23 cellular contexts compared by ENCODE assay signal in genomic region chr2:232263295-232263694, GRCh38.
DNase-seq lines count a peak whose midpoint lies in the region; TF ChIP-seq lines count a peak whose summit lies in the region.
"Had no signal": no experiment of that assay in that cellular context is flagged by ENCODE, and none has a peak within 500 bp of the region (broad histone marks: within the 10 kb centered on the region; RNA-seq: fewer than 3 reads in every experiment).

No MANE protein-coding gene starts in this region.

- intact Hi-C loops in testis (cut with DNase I; ENCODE audit: low total_unique reads) = no loop called here
- intact Hi-C loops in posterior vena cava (cut with DNase I) = no loop called here

- H3K27ac ChIP-seq in angular gyrus (ENCODE audit: low read depth, low read length) = peak overlapping the region; percentile 35
- peak overlapping the region; percentile 59 for H3K27ac ChIP-seq in temporal lobe (ENCODE audit: low read depth, low read length)
- no peak overlapping the region for H3K27ac ChIP-seq in testis
- H3K27ac ChIP-seq: A549; BLaER1 treated with 17β-estradiol and CSF1 and Interleukin-3, amounts not matched to agents 10 nM and 100 nM had no signal

- WGBS in testis, 2 donors = 94 to 95% methylated on average over 15 of the region's 15 CpGs

- H3K9me3 Mint-ChIP-seq in endothelial cell (ENCODE audit: unreplicated experiment) = no peaks in the 10 kb centered on the region
- no peaks in the 10 kb centered on the region for H3K9me3 Mint-ChIP-seq in neural crest cell
- H3K9me3 Mint-ChIP-seq: CD14-positive monocyte; CD4-positive, alpha-beta T cell; CD8-positive, alpha-beta memory T cell; GM23338; H9 had no signal

- no peaks in the 10 kb centered on the region for H3K27me3 ChIP-seq in testis
- H3K27me3 ChIP-seq: BE2C; BLaER1 treated with 17β-estradiol and CSF1 and Interleukin-3, amounts not matched to agents 10 nM and 100 nM had no signal

- H3K36me3 Mint-ChIP-seq in endothelial cell (ENCODE audit: low read depth, unreplicated experiment) (peaks cover 31% of the 10 kb centered on the region), neural crest cell (ENCODE audit: low read depth) (peaks cover 21% of the 10 kb centered on the region)

- no peaks in the 10 kb centered on the region for H3K4me1 ChIP-seq in testis
- H3K4me1 ChIP-seq: A549, BE2C had no signal

- peaks cover 9% of the 10 kb centered on the region for H3K27me3 Mint-ChIP-seq in endothelial cell (ENCODE audit: unreplicated experiment)
- H3K27me3 Mint-ChIP-seq in neural crest cell (ENCODE audit: low read depth) = no peaks in the 10 kb centered on the region
- H3K27me3 Mint-ChIP-seq: CD4-positive, alpha-beta T cell; CD8-positive, alpha-beta memory T cell had no signal

- no peak for TF ChIP-seq CTCF in endothelial cell (IDR thresholded peaks at IDR 0.05; ENCODE audit: unreplicated experiment)
- TF ChIP-seq CTCF in neural crest cell (conservative IDR thresholded peaks at IDR 0.05) = no peak
- no peak for TF ChIP-seq CTCF in testis (IDR thresholded peaks at IDR 0.05)

- H3K4me1 Mint-ChIP-seq in endothelial cell (ENCODE audit: unreplicated experiment) (peaks cover 40% of the 10 kb centered on the region), neural crest cell (peaks cover 63% of the 10 kb centered on the region)
- H3K4me1 Mint-ChIP-seq: CD14-positive monocyte; CD8-positive, alpha-beta memory T cell had no signal

- H3K36me3 ChIP-seq in testis (ENCODE audit: low read depth, missing control alignments) = no peaks in the 10 kb centered on the region

- no peaks in the 10 kb centered on the region for H3K9me3 ChIP-seq in testis
- H3K9me3 ChIP-seq: A549; BE2C; BLaER1 treated with 17β-estradiol and CSF1 and Interleukin-3, amounts not matched to agents 10 nM and 100 nM had no signal

- H3K27ac Mint-ChIP-seq in endothelial cell (ENCODE audit: unreplicated experiment) (no peak overlapping the region), neural crest cell (ENCODE audit: unreplicated experiment) (peak overlapping the region; percentile 63)
- H3K27ac Mint-ChIP-seq: CD4-positive, alpha-beta T cell; GM23338 had no signal

- no peak overlapping the region for H3K4me3 ChIP-seq in testis
- H3K4me3 ChIP-seq: A549; BLaER1 treated with 17β-estradiol and CSF1 and Interleukin-3, amounts not matched to agents 10 nM and 100 nM; GM12878; GM23338 had no signal

- DNase-seq in endothelial cell (ENCODE audit: low spot score) (no peak), neural crest cell (ENCODE audit: low read depth, low spot score) (no peak), testis (no peak), posterior vena cava (ENCODE audit: low spot score) (no peak), NCI-H1092 treated with DMSO at 0.1 percent for 48 hours (lab: John Stamatoyannopoulos, UW) (no peak)
- DNase-seq: 8988T; ACHN; AML-193; BE2C; CD4-positive, alpha-beta T cell; CD8-positive, alpha-beta memory T cell; DMS 273 treated with DMSO at 0.1 percent for 48 hours; DMS79; EL; GDM1; H9 had no signal

- H3K4me3 Mint-ChIP-seq in endothelial cell (ENCODE audit: unreplicated experiment) = peak overlapping the region; percentile 6
- no peak overlapping the region for H3K4me3 Mint-ChIP-seq in neural crest cell
- H3K4me3 Mint-ChIP-seq: CD14-positive monocyte; CD4-positive, alpha-beta T cell; CD8-positive, alpha-beta memory T cell; GM23338; H9 had no signal

- TF ChIP-seq POLR2A in testis (IDR thresholded peaks at IDR 0.05) = no peak

Comparison
In these comparisons a context has a peak if more than half of its experiments do, and no peak if none do; other contexts are left out.
1. H3K27ac ChIP-seq: peak in angular gyrus (single experiment) and temporal lobe (single experiment); none in testis (0 of 2).